Comparison of ENCODE assay signal across 4 cellular contexts in genomic region chr17:6415616-6416015, GRCh38.
TF ChIP-seq lines count a peak whose summit lies in the region.

No MANE protein-coding gene starts in this region.

TF ChIP-seq in SK-N-SH, 30 proteins besides CTCF, POLR2A, EP300 and RAD21:
- no peak for TF ChIP-seq FOSL2 (IDR thresholded peaks at IDR 0.05; ENCODE audit: borderline replicate concordance, low read depth)
- TF ChIP-seq, protein P1, sequence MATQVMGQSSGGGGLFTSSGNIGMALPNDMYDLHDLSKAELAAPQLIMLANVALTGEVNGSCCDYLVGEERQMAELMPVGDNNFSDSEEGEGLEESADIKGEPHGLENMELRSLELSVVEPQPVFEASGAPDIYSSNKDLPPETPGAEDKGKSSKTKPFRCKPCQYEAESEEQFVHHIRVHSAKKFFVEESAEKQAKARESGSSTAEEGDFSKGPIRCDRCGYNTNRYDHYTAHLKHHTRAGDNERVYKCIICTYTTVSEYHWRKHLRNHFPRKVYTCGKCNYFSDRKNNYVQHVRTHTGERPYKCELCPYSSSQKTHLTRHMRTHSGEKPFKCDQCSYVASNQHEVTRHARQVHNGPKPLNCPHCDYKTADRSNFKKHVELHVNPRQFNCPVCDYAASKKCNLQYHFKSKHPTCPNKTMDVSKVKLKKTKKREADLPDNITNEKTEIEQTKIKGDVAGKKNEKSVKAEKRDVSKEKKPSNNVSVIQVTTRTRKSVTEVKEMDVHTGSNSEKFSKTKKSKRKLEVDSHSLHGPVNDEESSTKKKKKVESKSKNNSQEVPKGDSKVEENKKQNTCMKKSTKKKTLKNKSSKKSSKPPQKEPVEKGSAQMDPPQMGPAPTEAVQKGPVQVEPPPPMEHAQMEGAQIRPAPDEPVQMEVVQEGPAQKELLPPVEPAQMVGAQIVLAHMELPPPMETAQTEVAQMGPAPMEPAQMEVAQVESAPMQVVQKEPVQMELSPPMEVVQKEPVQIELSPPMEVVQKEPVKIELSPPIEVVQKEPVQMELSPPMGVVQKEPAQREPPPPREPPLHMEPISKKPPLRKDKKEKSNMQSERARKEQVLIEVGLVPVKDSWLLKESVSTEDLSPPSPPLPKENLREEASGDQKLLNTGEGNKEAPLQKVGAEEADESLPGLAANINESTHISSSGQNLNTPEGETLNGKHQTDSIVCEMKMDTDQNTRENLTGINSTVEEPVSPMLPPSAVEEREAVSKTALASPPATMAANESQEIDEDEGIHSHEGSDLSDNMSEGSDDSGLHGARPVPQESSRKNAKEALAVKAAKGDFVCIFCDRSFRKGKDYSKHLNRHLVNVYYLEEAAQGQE (IDR thresholded peaks at IDR 0.05; ENCODE audit: low read depth, low read length), result peak; percentile 57; the same call in 1 of the 2 replicates
- TF ChIP-seq GABPA (IDR thresholded peaks at IDR 0.05; ENCODE audit: low read depth), result no peak
- no peak for TF ChIP-seq EZH2phosphoT487 (IDR thresholded peaks at IDR 0.05; ENCODE audit: borderline replicate concordance, low read depth)
- no peak for TF ChIP-seq FOXM1 (IDR thresholded peaks at IDR 0.05; ENCODE audit: low read depth)
- no peak for TF ChIP-seq RCOR1 (IDR thresholded peaks at IDR 0.05; ENCODE audit: low read length)
- TF ChIP-seq PBX3 (IDR thresholded peaks at IDR 0.05), result no peak
- no peak for TF ChIP-seq SMC3 (IDR thresholded peaks at IDR 0.05; ENCODE audit: low read depth, low read length)

TF ChIP-seq in SK-N-SH treated with all-trans-retinoic acid at 6 μM for 48 hours, 23 proteins besides CTCF, POLR2A, EP300 and RAD21 (continues in another document):
- TF ChIP-seq BACH2 (CRISPR knock-in tag; IDR thresholded peaks at IDR 0.05; ENCODE audit: borderline replicate concordance) (no peak), ESRRG (CRISPR knock-in tag; IDR thresholded peaks at IDR 0.05) (no peak), ZFP3 (CRISPR knock-in tag; IDR thresholded peaks at IDR 0.05) (no peak), ARNTL (CRISPR knock-in tag; IDR thresholded peaks at IDR 0.05; ENCODE audit: borderline replicate concordance, low read depth) (no peak), ZC3H10 (CRISPR knock-in tag; IDR thresholded peaks at IDR 0.05) (no peak), OSR1 (CRISPR knock-in tag; IDR thresholded peaks at IDR 0.05) (no peak), GLIS3 (CRISPR knock-in tag; IDR thresholded peaks at IDR 0.05) (no peak), ISL1 (CRISPR knock-in tag; IDR thresholded peaks at IDR 0.05) (no peak), ZNF565 (CRISPR knock-in tag; conservative IDR thresholded peaks at IDR 0.05; ENCODE audit: low read depth) (no peak), CSRNP3 (CRISPR knock-in tag; IDR thresholded peaks at IDR 0.05) (no peak), CSDC2 (CRISPR knock-in tag; IDR thresholded peaks at IDR 0.05) (no peak), ZNF8 (CRISPR knock-in tag; IDR thresholded peaks at IDR 0.05) (no peak)
- TF ChIP-seq, protein P2, sequence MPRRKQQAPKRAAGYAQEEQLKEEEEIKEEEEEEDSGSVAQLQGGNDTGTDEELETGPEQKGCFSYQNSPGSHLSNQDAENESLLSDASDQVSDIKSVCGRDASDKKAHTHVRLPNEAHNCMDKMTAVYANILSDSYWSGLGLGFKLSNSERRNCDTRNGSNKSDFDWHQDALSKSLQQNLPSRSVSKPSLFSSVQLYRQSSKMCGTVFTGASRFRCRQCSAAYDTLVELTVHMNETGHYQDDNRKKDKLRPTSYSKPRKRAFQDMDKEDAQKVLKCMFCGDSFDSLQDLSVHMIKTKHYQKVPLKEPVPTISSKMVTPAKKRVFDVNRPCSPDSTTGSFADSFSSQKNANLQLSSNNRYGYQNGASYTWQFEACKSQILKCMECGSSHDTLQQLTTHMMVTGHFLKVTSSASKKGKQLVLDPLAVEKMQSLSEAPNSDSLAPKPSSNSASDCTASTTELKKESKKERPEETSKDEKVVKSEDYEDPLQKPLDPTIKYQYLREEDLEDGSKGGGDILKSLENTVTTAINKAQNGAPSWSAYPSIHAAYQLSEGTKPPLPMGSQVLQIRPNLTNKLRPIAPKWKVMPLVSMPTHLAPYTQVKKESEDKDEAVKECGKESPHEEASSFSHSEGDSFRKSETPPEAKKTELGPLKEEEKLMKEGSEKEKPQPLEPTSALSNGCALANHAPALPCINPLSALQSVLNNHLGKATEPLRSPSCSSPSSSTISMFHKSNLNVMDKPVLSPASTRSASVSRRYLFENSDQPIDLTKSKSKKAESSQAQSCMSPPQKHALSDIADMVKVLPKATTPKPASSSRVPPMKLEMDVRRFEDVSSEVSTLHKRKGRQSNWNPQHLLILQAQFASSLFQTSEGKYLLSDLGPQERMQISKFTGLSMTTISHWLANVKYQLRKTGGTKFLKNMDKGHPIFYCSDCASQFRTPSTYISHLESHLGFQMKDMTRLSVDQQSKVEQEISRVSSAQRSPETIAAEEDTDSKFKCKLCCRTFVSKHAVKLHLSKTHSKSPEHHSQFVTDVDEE (CRISPR knock-in tag; IDR thresholded peaks at IDR 0.05), result no peak

TF ChIP-seq in Ishikawa, 13 proteins besides CTCF, POLR2A, EP300 and RAD21:
- TF ChIP-seq, protein P1 (IDR thresholded peaks at IDR 0.05; ENCODE audit: low read depth), result peak; percentile 55; the same call in 1 of the 2 replicates
- TF ChIP-seq CEBPB (IDR thresholded peaks at IDR 0.05) (no peak), YY1 (IDR thresholded peaks at IDR 0.05; ENCODE audit: low read depth) (no peak), FOXM1 (IDR thresholded peaks at IDR 0.05; ENCODE audit: borderline replicate concordance, low read depth) (no peak), EGR1 (IDR thresholded peaks at IDR 0.05) (no peak)

TF ChIP-seq in H1, 55 proteins besides CTCF, POLR2A, EP300 and RAD21:
- TF ChIP-seq POLR2AphosphoS5 (IDR thresholded peaks at IDR 0.05; ENCODE audit: low read depth, low read length) (no peak), ZNF274 (IDR thresholded peaks at IDR 0.05; ENCODE audit: borderline replicate concordance, extremely low read depth, low read length) (no peak), TEAD4 (IDR thresholded peaks at IDR 0.05; ENCODE audit: low read depth, low read length) (no peak), FOSL1 (IDR thresholded peaks at IDR 0.05; ENCODE audit: insufficient read depth, low read depth, low read length) (no peak), KDM1A (IDR thresholded peaks at IDR 0.05; ENCODE audit: borderline replicate concordance, low read length) (no peak), SUZ12 (IDR thresholded peaks at IDR 0.05; ENCODE audit: low read length) (no peak), SP1 (IDR thresholded peaks at IDR 0.05; ENCODE audit: low read depth, low read length) (no peak)
- TF ChIP-seq, protein P3, sequence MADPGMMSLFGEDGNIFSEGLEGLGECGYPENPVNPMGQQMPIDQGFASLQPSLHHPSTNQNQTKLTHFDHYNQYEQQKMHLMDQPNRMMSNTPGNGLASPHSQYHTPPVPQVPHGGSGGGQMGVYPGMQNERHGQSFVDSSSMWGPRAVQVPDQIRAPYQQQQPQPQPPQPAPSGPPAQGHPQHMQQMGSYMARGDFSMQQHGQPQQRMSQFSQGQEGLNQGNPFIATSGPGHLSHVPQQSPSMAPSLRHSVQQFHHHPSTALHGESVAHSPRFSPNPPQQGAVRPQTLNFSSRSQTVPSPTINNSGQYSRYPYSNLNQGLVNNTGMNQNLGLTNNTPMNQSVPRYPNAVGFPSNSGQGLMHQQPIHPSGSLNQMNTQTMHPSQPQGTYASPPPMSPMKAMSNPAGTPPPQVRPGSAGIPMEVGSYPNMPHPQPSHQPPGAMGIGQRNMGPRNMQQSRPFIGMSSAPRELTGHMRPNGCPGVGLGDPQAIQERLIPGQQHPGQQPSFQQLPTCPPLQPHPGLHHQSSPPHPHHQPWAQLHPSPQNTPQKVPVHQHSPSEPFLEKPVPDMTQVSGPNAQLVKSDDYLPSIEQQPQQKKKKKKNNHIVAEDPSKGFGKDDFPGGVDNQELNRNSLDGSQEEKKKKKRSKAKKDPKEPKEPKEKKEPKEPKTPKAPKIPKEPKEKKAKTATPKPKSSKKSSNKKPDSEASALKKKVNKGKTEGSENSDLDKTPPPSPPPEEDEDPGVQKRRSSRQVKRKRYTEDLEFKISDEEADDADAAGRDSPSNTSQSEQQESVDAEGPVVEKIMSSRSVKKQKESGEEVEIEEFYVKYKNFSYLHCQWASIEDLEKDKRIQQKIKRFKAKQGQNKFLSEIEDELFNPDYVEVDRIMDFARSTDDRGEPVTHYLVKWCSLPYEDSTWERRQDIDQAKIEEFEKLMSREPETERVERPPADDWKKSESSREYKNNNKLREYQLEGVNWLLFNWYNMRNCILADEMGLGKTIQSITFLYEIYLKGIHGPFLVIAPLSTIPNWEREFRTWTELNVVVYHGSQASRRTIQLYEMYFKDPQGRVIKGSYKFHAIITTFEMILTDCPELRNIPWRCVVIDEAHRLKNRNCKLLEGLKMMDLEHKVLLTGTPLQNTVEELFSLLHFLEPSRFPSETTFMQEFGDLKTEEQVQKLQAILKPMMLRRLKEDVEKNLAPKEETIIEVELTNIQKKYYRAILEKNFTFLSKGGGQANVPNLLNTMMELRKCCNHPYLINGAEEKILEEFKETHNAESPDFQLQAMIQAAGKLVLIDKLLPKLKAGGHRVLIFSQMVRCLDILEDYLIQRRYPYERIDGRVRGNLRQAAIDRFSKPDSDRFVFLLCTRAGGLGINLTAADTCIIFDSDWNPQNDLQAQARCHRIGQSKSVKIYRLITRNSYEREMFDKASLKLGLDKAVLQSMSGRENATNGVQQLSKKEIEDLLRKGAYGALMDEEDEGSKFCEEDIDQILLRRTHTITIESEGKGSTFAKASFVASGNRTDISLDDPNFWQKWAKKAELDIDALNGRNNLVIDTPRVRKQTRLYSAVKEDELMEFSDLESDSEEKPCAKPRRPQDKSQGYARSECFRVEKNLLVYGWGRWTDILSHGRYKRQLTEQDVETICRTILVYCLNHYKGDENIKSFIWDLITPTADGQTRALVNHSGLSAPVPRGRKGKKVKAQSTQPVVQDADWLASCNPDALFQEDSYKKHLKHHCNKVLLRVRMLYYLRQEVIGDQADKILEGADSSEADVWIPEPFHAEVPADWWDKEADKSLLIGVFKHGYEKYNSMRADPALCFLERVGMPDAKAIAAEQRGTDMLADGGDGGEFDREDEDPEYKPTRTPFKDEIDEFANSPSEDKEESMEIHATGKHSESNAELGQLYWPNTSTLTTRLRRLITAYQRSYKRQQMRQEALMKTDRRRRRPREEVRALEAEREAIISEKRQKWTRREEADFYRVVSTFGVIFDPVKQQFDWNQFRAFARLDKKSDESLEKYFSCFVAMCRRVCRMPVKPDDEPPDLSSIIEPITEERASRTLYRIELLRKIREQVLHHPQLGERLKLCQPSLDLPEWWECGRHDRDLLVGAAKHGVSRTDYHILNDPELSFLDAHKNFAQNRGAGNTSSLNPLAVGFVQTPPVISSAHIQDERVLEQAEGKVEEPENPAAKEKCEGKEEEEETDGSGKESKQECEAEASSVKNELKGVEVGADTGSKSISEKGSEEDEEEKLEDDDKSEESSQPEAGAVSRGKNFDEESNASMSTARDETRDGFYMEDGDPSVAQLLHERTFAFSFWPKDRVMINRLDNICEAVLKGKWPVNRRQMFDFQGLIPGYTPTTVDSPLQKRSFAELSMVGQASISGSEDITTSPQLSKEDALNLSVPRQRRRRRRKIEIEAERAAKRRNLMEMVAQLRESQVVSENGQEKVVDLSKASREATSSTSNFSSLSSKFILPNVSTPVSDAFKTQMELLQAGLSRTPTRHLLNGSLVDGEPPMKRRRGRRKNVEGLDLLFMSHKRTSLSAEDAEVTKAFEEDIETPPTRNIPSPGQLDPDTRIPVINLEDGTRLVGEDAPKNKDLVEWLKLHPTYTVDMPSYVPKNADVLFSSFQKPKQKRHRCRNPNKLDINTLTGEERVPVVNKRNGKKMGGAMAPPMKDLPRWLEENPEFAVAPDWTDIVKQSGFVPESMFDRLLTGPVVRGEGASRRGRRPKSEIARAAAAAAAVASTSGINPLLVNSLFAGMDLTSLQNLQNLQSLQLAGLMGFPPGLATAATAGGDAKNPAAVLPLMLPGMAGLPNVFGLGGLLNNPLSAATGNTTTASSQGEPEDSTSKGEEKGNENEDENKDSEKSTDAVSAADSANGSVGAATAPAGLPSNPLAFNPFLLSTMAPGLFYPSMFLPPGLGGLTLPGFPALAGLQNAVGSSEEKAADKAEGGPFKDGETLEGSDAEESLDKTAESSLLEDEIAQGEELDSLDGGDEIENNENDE (IDR thresholded peaks at IDR 0.05; ENCODE audit: insufficient replicate concordance, low read length), result no peak
- TF ChIP-seq, protein P4, sequence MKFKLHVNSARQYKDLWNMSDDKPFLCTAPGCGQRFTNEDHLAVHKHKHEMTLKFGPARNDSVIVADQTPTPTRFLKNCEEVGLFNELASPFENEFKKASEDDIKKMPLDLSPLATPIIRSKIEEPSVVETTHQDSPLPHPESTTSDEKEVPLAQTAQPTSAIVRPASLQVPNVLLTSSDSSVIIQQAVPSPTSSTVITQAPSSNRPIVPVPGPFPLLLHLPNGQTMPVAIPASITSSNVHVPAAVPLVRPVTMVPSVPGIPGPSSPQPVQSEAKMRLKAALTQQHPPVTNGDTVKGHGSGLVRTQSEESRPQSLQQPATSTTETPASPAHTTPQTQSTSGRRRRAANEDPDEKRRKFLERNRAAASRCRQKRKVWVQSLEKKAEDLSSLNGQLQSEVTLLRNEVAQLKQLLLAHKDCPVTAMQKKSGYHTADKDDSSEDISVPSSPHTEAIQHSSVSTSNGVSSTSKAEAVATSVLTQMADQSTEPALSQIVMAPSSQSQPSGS (IDR thresholded peaks at IDR 0.05; ENCODE audit: low read length), result no peak
